Comparison of ENCODE assay signal across 1 cellular context in genomic region chr3:9803494-9803893, GRCh38.
TF ChIP-seq lines count a peak whose summit lies in the region.

No MANE protein-coding gene starts in this region.

TF ChIP-seq in GM12878, 131 proteins besides CTCF, POLR2A, EP300 and RAD21:
- TF ChIP-seq EED (IDR thresholded peaks at IDR 0.05; ENCODE audit: low read depth): no peak
- TF ChIP-seq POLR2AphosphoS5 (IDR thresholded peaks at IDR 0.05; ENCODE audit: low read length): 0 out of 2 replicates have a peak, but pooled peaks have one; percentile 54
